In the genomic region with DNA sequence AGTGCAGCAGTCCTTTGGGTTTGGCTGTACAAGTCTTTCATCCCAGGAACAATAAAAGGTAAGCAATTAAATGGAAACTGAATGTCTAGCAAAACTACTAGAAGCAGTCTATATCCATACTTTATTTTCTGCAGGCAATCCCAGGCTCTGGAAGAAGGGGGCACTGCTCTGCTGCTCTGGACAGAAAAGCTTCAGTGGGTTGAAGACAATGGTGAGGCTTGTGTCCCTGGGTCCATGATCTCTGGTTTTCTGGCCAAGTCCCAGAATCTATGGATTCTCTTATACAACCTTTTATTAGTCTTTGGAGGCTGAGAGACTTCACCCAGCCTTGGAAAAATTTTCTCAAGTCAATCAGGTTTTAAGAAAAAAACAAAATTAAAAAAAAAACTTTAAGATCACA, we compare ENCODE assay signal across 13 cellular contexts. TPM values are rescaled to one million over a fixed set of nuclear protein-coding genes. Genes with fewer than 3 reads are reported as not detected.
DNase-seq lines count a peak whose midpoint lies in the region; ATAC-seq and TF ChIP-seq lines count a peak whose summit lies in the region.
"Had no signal": no experiment of that assay in that cellular context is flagged by ENCODE, and none has a peak within 500 bp of the region (broad histone marks: within the 10 kb centered on the region; RNA-seq: fewer than 3 reads in every experiment).

No MANE protein-coding gene starts in this region.

- peaks cover 8% of the 10 kb centered on the region in 2 experiments for H3K36me3 ChIP-seq in trophoblast cell (ENCODE audit: control insufficient read depth in 1 of 2, insufficient read depth in 2 of 2, low read length in 2 of 2)

- H3K4me1 Mint-ChIP-seq in stimulated activated effector memory CD8-positive, alpha-beta T cell treated with anti-CD3 and anti-CD28 coated beads, Interleukin-12 subunit alpha, Interleukin-12 subunit beta, amount 100 ng/mL, for 72 hours = peaks cover 12% of the 10 kb centered on the region
- H3K4me1 Mint-ChIP-seq: activated B cell treated with CpG ODN at 0.5 μM for 24 hours had no signal

- peak overlapping the region; percentile 74 for H3K27ac Mint-ChIP-seq in stimulated activated effector memory CD8-positive, alpha-beta T cell treated with anti-CD3 and anti-CD28 coated beads, Interleukin-12 subunit alpha, Interleukin-12 subunit beta, amount 100 ng/mL, for 72 hours
- H3K27ac Mint-ChIP-seq: activated B cell treated with CpG ODN at 0.5 μM for 24 hours had no signal

- no peak overlapping the region for H3K4me3 ChIP-seq in trophoblast cell (ENCODE audit: low read depth, low read length)
- H3K4me3 ChIP-seq: esophagus muscularis mucosa, upper lobe of left lung had no signal

- H3K27ac ChIP-seq in angular gyrus (ENCODE audit: low read depth, low read length) (peak overlapping the region; percentile 10), foreskin keratinocyte (no peak overlapping the region), trophoblast cell (ENCODE audit: low read depth, low read length) (no peak overlapping the region)
- H3K27ac ChIP-seq: esophagus muscularis mucosa, upper lobe of left lung had no signal

- no peak overlapping the region for H2AK5ac ChIP-seq in trophoblast cell (ENCODE audit: low read length)

- H2BK120ac ChIP-seq in trophoblast cell (ENCODE audit: insufficient read depth, low read length, poor library complexity) = no peak overlapping the region

- H3K27me3 ChIP-seq in foreskin keratinocyte (no peaks in the 10 kb centered on the region), trophoblast cell (ENCODE audit: insufficient read depth, low read length) (no peaks in the 10 kb centered on the region)
- H3K27me3 ChIP-seq: esophagus muscularis mucosa, upper lobe of left lung had no signal

- no peaks in the 10 kb centered on the region for H3K9me3 Mint-ChIP-seq in stimulated activated effector memory CD8-positive, alpha-beta T cell treated with anti-CD3 and anti-CD28 coated beads, Interleukin-12 subunit alpha, Interleukin-12 subunit beta, amount 100 ng/mL, for 72 hours
- H3K9me3 Mint-ChIP-seq: activated B cell treated with CpG ODN at 0.5 μM for 24 hours had no signal

- H3K4me3 Mint-ChIP-seq in stimulated activated effector memory CD8-positive, alpha-beta T cell treated with anti-CD3 and anti-CD28 coated beads, Interleukin-12 subunit alpha, Interleukin-12 subunit beta, amount 100 ng/mL, for 72 hours = no peak overlapping the region
- H3K4me3 Mint-ChIP-seq: activated B cell treated with CpG ODN at 0.5 μM for 24 hours had no signal

- H3K36me3 Mint-ChIP-seq in stimulated activated effector memory CD8-positive, alpha-beta T cell treated with anti-CD3 and anti-CD28 coated beads, Interleukin-12 subunit alpha, Interleukin-12 subunit beta, amount 100 ng/mL, for 72 hours = peaks cover 58% of the 10 kb centered on the region

- H3K79me1 ChIP-seq in trophoblast cell (ENCODE audit: low read length) = no peaks in the 10 kb centered on the region

- no peak overlapping the region for H4K91ac ChIP-seq in trophoblast cell (ENCODE audit: low read depth, low read length)

- no peak overlapping the region for H4K8ac ChIP-seq in trophoblast cell (ENCODE audit: low read depth, low read length)

- no peak overlapping the region for H3K14ac ChIP-seq in trophoblast cell (ENCODE audit: low read length)

- H3K9ac ChIP-seq in trophoblast cell (ENCODE audit: low read length) = no peak overlapping the region

- no peak overlapping the region for H4K12ac ChIP-seq in trophoblast cell (ENCODE audit: low read depth, low read length)

- ATAC-seq in foreskin keratinocyte (no peak), HG02981 (IDR thresholded peaks at IDR 0.05; ENCODE audit: unreplicated experiment) (no peak)
- no peak for ATAC-seq in stimulated activated effector memory CD8-positive, alpha-beta T cell treated with anti-CD3 and anti-CD28 coated beads, Interleukin-12 subunit alpha, Interleukin-12 subunit beta, amount 100 ng/mL, for 72 hours

- no peaks in the 10 kb centered on the region for H3K79me2 ChIP-seq in trophoblast cell (ENCODE audit: control insufficient read depth, insufficient read depth, low read length, poor library complexity)

- peak; percentile 66 for TF ChIP-seq CTCF in foreskin keratinocyte (conservative IDR thresholded peaks at IDR 0.05)

- H3K4me2 ChIP-seq in trophoblast cell (ENCODE audit: low read length) = no peak overlapping the region

- no peak overlapping the region for H2BK12ac ChIP-seq in trophoblast cell (ENCODE audit: low read length)

- no peak overlapping the region for H3K23ac ChIP-seq in trophoblast cell (ENCODE audit: low read length)

- H2AFZ ChIP-seq in trophoblast cell (ENCODE audit: insufficient read depth, low read length, poor library complexity) = no peak overlapping the region

- DNase-seq in NCI-H82 (lab: John Stamatoyannopoulos, UW) (peak; percentile 13), NCI-H82 treated with DMSO at 0.1 percent for 48 hours (lab: John Stamatoyannopoulos, UW; ENCODE audit: unreplicated experiment) (no peak), foreskin keratinocyte (no peak), SIG-M5 (lab: John Stamatoyannopoulos, UW) (no peak), trophoblast cell (no peak)
- no peak for DNase-seq in stimulated activated effector memory CD8-positive, alpha-beta T cell treated with anti-CD3 and anti-CD28 coated beads, Interleukin-12 subunit alpha, Interleukin-12 subunit beta, amount 100 ng/mL, for 72 hours (ENCODE audit: low spot score in 2 of 2)
- DNase-seq: activated B cell treated with CpG ODN at 0.5 μM for 24 hours; activated naive CD4-positive, alpha-beta T cell treated with anti-CD3 and anti-CD28 coated beads, Interleukin-2, amount 50 U/mL, for 16 hours; stimulated activated CD4-positive, alpha-beta T cell treated with anti-CD3 and anti-CD28 coated beads, Interleukin-4, amount 100 ng/mL, for 24 hours; upper lobe of left lung had no signal

- no peak overlapping the region for H3K18ac ChIP-seq in trophoblast cell (ENCODE audit: low read length)

- no peak overlapping the region for H2BK5ac ChIP-seq in trophoblast cell (ENCODE audit: low read depth, low read length, poor library complexity)

- H3K4ac ChIP-seq in trophoblast cell (ENCODE audit: low read depth, low read length) = no peak overlapping the region

- peaks cover 12% of the 10 kb centered on the region for H3K4me1 ChIP-seq in foreskin keratinocyte
- H3K4me1 ChIP-seq in trophoblast cell (ENCODE audit: control insufficient read depth in 1 of 2, insufficient read depth in 2 of 2, low read length in 2 of 2) = peaks cover 3 to 5% of the 10 kb centered on the region in 2 experiments

- H3K9me3 ChIP-seq in trophoblast cell (ENCODE audit: insufficient read depth, low read depth, low read length) = no peaks in the 10 kb centered on the region
- H3K9me3 ChIP-seq: esophagus muscularis mucosa, upper lobe of left lung had no signal

RNA-seq across cellular contexts. Expression of gene SCAP, which starts 35.6 kb away (rescaled TPM):
- 50.5 and 54.7 TPM in 2 replicates for total RNA-seq in foreskin keratinocyte
- polyA plus RNA-seq in foreskin keratinocyte = 33.0 and 36.2 TPM in 2 replicates
- 33.3 and 34.4 TPM in 2 replicates for polyA plus RNA-seq in trophoblast cell (2013)

RNA-seq across cellular contexts. Expression of gene PTPN23, which starts 59.3 kb away (rescaled TPM):
- total RNA-seq in foreskin keratinocyte = 16.0 and 18.0 TPM in 2 replicates
- 15.4 and 16.5 TPM in 2 replicates for polyA plus RNA-seq in foreskin keratinocyte
- 26.0 and 26.5 TPM in 2 replicates for polyA plus RNA-seq in trophoblast cell (2013)
